16 cellular contexts compared by ENCODE assay signal in genomic region chr16:52496051-52496876, GRCh38. TPM values are rescaled to one million over a fixed set of nuclear protein-coding genes. Genes with fewer than 3 reads are reported as not detected.
DNase-seq lines count a peak whose midpoint lies in the region; ATAC-seq and TF ChIP-seq lines count a peak whose summit lies in the region.
"Had no signal": no experiment of that assay in that cellular context is flagged by ENCODE, and none has a peak within 500 bp of the region (broad histone marks: within the 10 kb centered on the region; RNA-seq: fewer than 3 reads in every experiment).

No MANE protein-coding gene starts in this region.

- TF ChIP-seq CTCF in mucosa of descending colon (IDR thresholded peaks at IDR 0.05): no peak

- ATAC-seq in mucosa of descending colon (peak; percentile 72), HG02884 (IDR thresholded peaks at IDR 0.05; ENCODE audit: unreplicated experiment) (no peak), GM18520 (IDR thresholded peaks at IDR 0.05; ENCODE audit: unreplicated experiment) (no peak)
- ATAC-seq: gastroesophageal sphincter had no signal

- no peaks in the 10 kb centered on the region for H3K9me3 ChIP-seq in mucosa of descending colon
- H3K9me3 ChIP-seq: gastroesophageal sphincter, vagina had no signal

- DNase-seq in DMS153 (lab: John Stamatoyannopoulos, UW) (peak; percentile 43), NCI-H1436 treated with DMSO at 0.1 percent for 48 hours (lab: John Stamatoyannopoulos, UW) (peak; percentile 33), SK-N-DZ (ENCODE audit: low spot score) (peak; percentile 59), mucosa of descending colon (peak in 1 of 3 donors; percentile 27), CD1c-positive myeloid dendritic cell (ENCODE audit: extremely low spot score) (no peak), activated T-cell treated with anti-CD3 and anti-CD28 coated beads for 4 hours (no peak)
- DNase-seq: EL; kidney; Right ventricle myocardium superior; stimulated activated CD4-positive, alpha-beta T cell treated with anti-CD3 and anti-CD28 coated beads, Interleukin-2, amount 100 ng/mL, for 24 hours had no signal

- no peak overlapping the region for H3K4me3 ChIP-seq in mucosa of descending colon
- H3K4me3 ChIP-seq: gastroesophageal sphincter, vagina had no signal

- H3K36me3 ChIP-seq in mucosa of descending colon (ENCODE audit: low read depth): no peaks in the 10 kb centered on the region
- H3K36me3 ChIP-seq: gastroesophageal sphincter, vagina had no signal

- intact Hi-C loops in mucosa of descending colon (cut with DNase I, micrococcal nuclease): no loop called here

- peaks cover 38% of the 10 kb centered on the region for H3K4me1 ChIP-seq in mucosa of descending colon (ENCODE audit: low read depth)

RNA-seq across cellular contexts. Expression of gene TOX3, which starts 50.7 kb away (rescaled TPM):
- 15.7 and 16.5 TPM in 2 replicates for polyA plus RNA-seq in SK-N-DZ (2014; cell fraction: cytosol; rRNA removed)
- polyA plus RNA-seq in SK-N-DZ (2014; cell fraction: nucleus; rRNA removed): 7.1 and 10.9 TPM in 2 replicates
- total RNA-seq in mucosa of descending colon: 10 to 100 TPM; 16.0 to 47.6 (median 42.3) TPM
- total RNA-seq: activated CD8-positive, alpha-beta memory T cell treated with anti-CD3 and anti-CD28 coated beads for 36 hours; pulmonary artery endothelial cell; Right ventricle myocardium superior had no signal

Comparison
In these comparisons a context has a peak if more than half of its experiments do, and no peak if none do; other contexts are left out.
1. DNase-seq: peak in DMS153 (single experiment), NCI-H1436 treated with DMSO at 0.1 percent for 48 hours (single experiment) and SK-N-DZ (single experiment); none in CD1c-positive myeloid dendritic cell (single experiment) and activated T-cell treated with anti-CD3 and anti-CD28 coated beads for 4 hours (single experiment).